Comparison of ENCODE assay signal across 14 cellular contexts in genomic region chr1:59768752-59769411, GRCh38. TPM values are rescaled to one million over a fixed set of nuclear protein-coding genes. Genes with fewer than 3 reads are reported as not detected.
A peak's percentile ranks its signal among the peaks of the same experiment; 100 is the strongest.
DNase-seq lines count a peak whose midpoint lies in the region; ATAC-seq, FAIRE-seq and TF ChIP-seq lines count a peak whose summit lies in the region.
"Had no signal": no experiment of that assay in that cellular context is flagged by ENCODE, and none has a peak within 500 bp of the region (broad histone marks: within the 10 kb centered on the region; RNA-seq: fewer than 3 reads in every experiment).

No MANE protein-coding gene starts in this region.

- no peaks in the 10 kb centered on the region for H3K36me3 ChIP-seq in HepG2 (replicated peaks in 1 of 2; ENCODE audit: control insufficient read depth in 1 of 2, insufficient read depth in 2 of 2, low read length in 2 of 2)

- TF ChIP-seq EP300 in HepG2 (IDR thresholded peaks at IDR 0.05; ENCODE audit: low read depth in 2 of 2, low read length in 2 of 2) (no peak), HepG2 (CRISPR knock-in tag; IDR thresholded peaks at IDR 0.05; ENCODE audit: borderline replicate concordance) (no peak)

- DNase-seq in DMS153 (lab: John Stamatoyannopoulos, UW) (peak; percentile 87), NCI-H748 treated with DMSO at 0.1 percent for 48 hours (lab: John Stamatoyannopoulos, UW) (peak; percentile 47), HepG2 (ENCODE audit: low spot score) (peak; percentile 6), AG20443 (ENCODE audit: low spot score) (no peak)
- DNase-seq: activated CD4-positive, CD25-positive, alpha-beta regulatory T cell; activated naive CD4-positive, alpha-beta T cell treated with anti-CD3 and anti-CD28 coated beads for 36 hours; mucosa of descending colon; T-helper 1 cell had no signal

- POLR2A ChIA-PET in HepG2 (lab: Yijun Ruan, JAX) = no interaction called here

- no peak for TF ChIP-seq RAD21 in HepG2 (CRISPR knock-in tag; IDR thresholded peaks at IDR 0.05)

- 67% methylated on average over 5 of the region's 5 CpGs for WGBS in HepG2 (ENCODE audit: low lambda C conversion rate)

- H3K4me3 ChIP-seq in HepG2 (replicated peaks in 1 of 3; ENCODE audit: insufficient read depth in 1 of 3, low read depth in 2 of 3, low read length in 3 of 3) = no peak overlapping the region
- H3K4me3 ChIP-seq: mucosa of descending colon had no signal

- no peaks in the 10 kb centered on the region for H3K27me3 ChIP-seq in HepG2 (ENCODE audit: control insufficient read depth in 1 of 2, insufficient read depth in 2 of 2, low read length in 2 of 2)

- H3K9me3 ChIP-seq in HepG2 (ENCODE audit: low read length) = no peaks in the 10 kb centered on the region
- H3K9me3 ChIP-seq: mucosa of descending colon had no signal

- H3K79me2 ChIP-seq in HepG2 (ENCODE audit: insufficient read depth, low read length) = no peaks in the 10 kb centered on the region
- H3K79me2 ChIP-seq: parathyroid adenoma had no signal

- peaks cover 11% of the 10 kb centered on the region for H3K4me1 ChIP-seq in HepG2 (ENCODE audit: insufficient read depth, low read length)
- H3K4me1 ChIP-seq: parathyroid adenoma had no signal

- no peak overlapping the region for H3K9ac ChIP-seq in HepG2 (ENCODE audit: insufficient read depth, low read depth, low read length)
- H3K9ac ChIP-seq: parathyroid adenoma had no signal

- H4K20me1 ChIP-seq in HepG2 (ENCODE audit: insufficient read depth, low read length) = no peaks in the 10 kb centered on the region

- CTCF ChIA-PET in HepG2 (lab: Yijun Ruan, JAX; ENCODE audit: low intra/inter-chr PET ratio, low total read pairs) = no interaction called here

- FAIRE-seq in HepG2 (lab: Jason Lieb, UNC) = no peak
- FAIRE-seq: endometrium had no signal

- peak; percentile 44 for ATAC-seq in GM21423 (IDR thresholded peaks at IDR 0.05; ENCODE audit: unreplicated experiment)
- ATAC-seq in HepG2 = no peak
- ATAC-seq in GM18868 (IDR thresholded peaks at IDR 0.05; ENCODE audit: unreplicated experiment) = no peak
- no peak for ATAC-seq in HG02884 (IDR thresholded peaks at IDR 0.05; ENCODE audit: unreplicated experiment)
- ATAC-seq: mucosa of descending colon had no signal

- no TSS peak for BruUV-seq in HepG2 (replicated peaks; lab: Mats Ljungman, UMichigan)

- no peak overlapping the region for H2AFZ ChIP-seq in HepG2 (ENCODE audit: low read length)
- H2AFZ ChIP-seq: parathyroid adenoma had no signal

- no peak for TF ChIP-seq CTCF in HepG2 (CRISPR knock-in tag; IDR thresholded peaks at IDR 0.05)

- no peak for TF ChIP-seq POLR2A in HepG2 (IDR thresholded peaks at IDR 0.05; ENCODE audit: insufficient read depth in 1 of 2, low read depth in 2 of 2, low read length in 2 of 2)

- in situ Hi-C loops in HepG2 (cut with HindIII; ENCODE audit: extremely low pct_ligation_motif_present, low pct_unique_long_range_greater_than_20kb) = no loop called here

- H3K27ac ChIP-seq in HepG2 (ENCODE audit: extremely low read length, insufficient read depth, low read length) = no peak overlapping the region
- H3K27ac ChIP-seq: parathyroid adenoma had no signal

- intact Hi-C loops in HepG2 (cut with micrococcal nuclease; ENCODE audit: unreplicated experiment) = no loop called here

- no peak overlapping the region; the same call in 1 of the 2 replicates for H3K4me2 ChIP-seq in HepG2 (ENCODE audit: low read depth, low read length)

TF ChIP-seq in HepG2, 621 proteins besides CTCF, POLR2A, EP300 and RAD21:
- 0 out of 2 replicates have a peak, but pooled peaks have one; percentile 6 for TF ChIP-seq BCL6 (CRISPR knock-in tag; IDR thresholded peaks at IDR 0.05)
- TF ChIP-seq HOXA5 (CRISPR knock-in tag; IDR thresholded peaks at IDR 0.05) = no peak
- 0 out of 2 replicates have a peak, but pooled peaks have one; percentile 22 for TF ChIP-seq POGZ (CRISPR knock-in tag; IDR thresholded peaks at IDR 0.05)
- TF ChIP-seq SOX13 (IDR thresholded peaks at IDR 0.05) = no peak
- TF ChIP-seq SOX13 (CRISPR knock-in tag; conservative IDR thresholded peaks at IDR 0.05 in 1 of 2, IDR thresholded peaks at IDR 0.05 in 1 of 2) = 0 out of 4 replicates have a peak, but pooled peaks of 1 of the 2 experiments have one; percentile 35
- peak; percentile 17; the same call in 1 of the 2 replicates for TF ChIP-seq ZNF644 (CRISPR knock-in tag; IDR thresholded peaks at IDR 0.05; ENCODE audit: low read depth)
- no peak for TF ChIP-seq FOXA1 (IDR thresholded peaks at IDR 0.05)
- TF ChIP-seq FOXA1 (CRISPR knock-in tag; IDR thresholded peaks at IDR 0.05) = peak; percentile 21; the same call in 1 of the 2 replicates
- TF ChIP-seq DZIP1 (CRISPR knock-in tag; IDR thresholded peaks at IDR 0.05) = no peak
- TF ChIP-seq ZC3H4 (CRISPR knock-in tag; IDR thresholded peaks at IDR 0.05; ENCODE audit: borderline replicate concordance) = no peak
- 0 out of 2 replicates have a peak, but pooled peaks have one; percentile 33 for TF ChIP-seq FOXA3 (CRISPR knock-in tag; IDR thresholded peaks at IDR 0.05)
- no peak for TF ChIP-seq RORA (CRISPR knock-in tag; IDR thresholded peaks at IDR 0.05)
- no peak for TF ChIP-seq HNF4G (IDR thresholded peaks at IDR 0.05; ENCODE audit: borderline replicate concordance, low read depth, low read length)
- TF ChIP-seq HNF4G (CRISPR knock-in tag; IDR thresholded peaks at IDR 0.05; ENCODE audit: borderline replicate concordance, low read depth) = no peak
- no peak for TF ChIP-seq ZNF576 (CRISPR knock-in tag; IDR thresholded peaks at IDR 0.05)
- TF ChIP-seq MEF2D (CRISPR knock-in tag; IDR thresholded peaks at IDR 0.05) = no peak
- no peak for TF ChIP-seq MAFF (IDR thresholded peaks at IDR 0.05; ENCODE audit: low read depth, low read length)

RNA-seq across cellular contexts. Expression of gene HOOK1, which starts 45.9 kb away (rescaled TPM):
- 24.2 and 48.0 TPM in 2 replicates for total RNA-seq in HepG2 (2016; rRNA removed; fragmentation: Illumina TruSeq; extraction: Trizol)
- 3.4 and 4.4 TPM in 2 replicates for total RNA-seq in HepG2 (2016; cell fraction: cytosol; rRNA removed; fragmentation: Illumina TruSeq; extraction: Trizol; ENCODE audit: low read depth)
- 24.0 and 49.5 TPM in 2 replicates for total RNA-seq in HepG2 (2016; cell fraction: insoluble cytoplasmic fraction; rRNA removed; fragmentation: Illumina TruSeq; extraction: Trizol)
- 5.4 and 6.7 TPM in 2 replicates for total RNA-seq in HepG2 (2016; cell fraction: membrane; rRNA removed; fragmentation: Illumina TruSeq; extraction: Trizol)
- total RNA-seq in HepG2 (2016; cell fraction: nucleus; rRNA removed; fragmentation: Illumina TruSeq; extraction: Trizol) = 33.3 and 34.9 TPM in 2 replicates
- 9.1 and 11.3 TPM in 2 replicates for polyA plus RNA-seq in HepG2 (2011; rRNA removed)
- 3.4 and 5.6 TPM in 2 replicates for polyA plus RNA-seq in HepG2 (2011; cell fraction: cytosol; rRNA removed)
- polyA plus RNA-seq in HepG2 (2011; cell fraction: nucleus; rRNA removed) = 7.2 and 9.6 TPM in 2 replicates
- 15.5 and 22.6 TPM in 2 replicates for polyA plus RNA-seq in HepG2 (2012)
- 0.50 and 0.60 TPM in 2 replicates for polyA plus RNA-seq in HepG2 (2016; cell fraction: cytosol; fragmentation: Illumina TruSeq; extraction: Trizol; ENCODE audit: low read depth)
- 29.1 and 32.7 TPM in 2 replicates for polyA plus RNA-seq in HepG2 (2016; cell fraction: insoluble cytoplasmic fraction; fragmentation: Illumina TruSeq; extraction: Trizol; ENCODE audit: low read depth)
- polyA plus RNA-seq in HepG2 (2016; cell fraction: membrane; fragmentation: Illumina TruSeq; extraction: Trizol; ENCODE audit: low read depth) = 2.0 TPM in 2 replicates
- 33.8 and 35.1 TPM in 2 replicates for polyA plus RNA-seq in HepG2 (2016; cell fraction: nucleus; fragmentation: Illumina TruSeq; extraction: Trizol; ENCODE audit: insufficient read depth, low read depth)
- polyA minus RNA-seq in HepG2 (2011; rRNA and poly(A)+ RNA removed; ENCODE audit: low replicate concordance) = 3.9 and 27.1 TPM in 2 replicates
- polyA minus RNA-seq in HepG2 (2011; cell fraction: cytosol; rRNA and poly(A)+ RNA removed) = 11.6 and 19.9 TPM in 2 replicates
- 46.5 and 48.3 TPM in 2 replicates for polyA minus RNA-seq in HepG2 (2011; cell fraction: nucleus; rRNA and poly(A)+ RNA removed)
- total RNA-seq: RPMI7951 had no signal
